32 cellular contexts compared by ENCODE assay signal in the genomic region with DNA sequence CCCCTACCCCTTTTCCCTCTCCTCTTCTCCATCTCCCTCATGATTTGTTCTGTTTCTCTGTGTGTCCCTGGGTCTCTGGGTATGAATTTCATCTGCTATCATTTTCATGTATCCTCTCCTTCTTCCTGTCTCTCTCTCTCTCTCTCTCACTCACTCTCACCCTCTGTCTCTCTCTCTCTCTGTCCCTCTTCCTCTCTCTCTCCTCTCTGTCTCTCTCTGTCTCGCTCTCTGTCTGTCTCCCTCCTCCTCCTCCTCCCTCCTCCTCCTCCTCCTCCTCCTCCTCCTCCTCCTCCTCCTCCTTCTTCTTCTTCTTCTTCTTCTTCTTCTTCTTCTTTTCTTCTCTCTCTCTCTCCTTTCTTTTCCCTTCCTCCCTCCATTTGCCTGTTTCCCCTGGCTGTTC. TPM values are rescaled to one million over a fixed set of nuclear protein-coding genes. Genes with fewer than 3 reads are reported as not detected.
"Had no signal": no experiment of that assay in that cellular context is flagged by ENCODE, and none has a peak within 500 bp of the region (broad histone marks: within the 10 kb centered on the region; RNA-seq: fewer than 3 reads in every experiment).

No MANE protein-coding gene starts in this region.

- DNase-seq: activated CD4-positive, alpha-beta T cell treated with anti-CD3 and anti-CD28 coated beads, Interleukin-2, amount 10 ng/mL, durations not matched to agents 24 days and 14 days; activated CD4-positive, alpha-beta T cell treated with anti-CD3 and anti-CD28 coated beads, Interleukin-2, amount 50 U/mL, for 4 hours; activated CD8-positive, alpha-beta memory T cell treated with anti-CD3 and anti-CD28 coated beads, Interleukin-2, amount 50 U/mL, for 4 hours; activated gamma-delta T cell treated with Interleukin-2 at 50 U/mL for 16 hours; activated naive CD4-positive, alpha-beta T cell treated with anti-CD3 and anti-CD28 coated beads for 36 hours; activated T-cell treated with anti-CD3 and anti-CD28 coated beads for 4 hours; activated T-cell treated with anti-CD3 and anti-CD28 coated beads, Interleukin-2, amount 50 U/mL, for 4 hours; adrenal gland; body of pancreas; cerebellar nuclear complex; NCI-H1105; NCI-H1436; NCI-H1694; NCI-H1930; NCI-H2081 treated with DMSO at 0.1 percent for 48 hours; NCI-H510A; NCI-H748 treated with DMSO at 0.1 percent for 48 hours; NK-92 treated with Interleukin-12 subunit alpha and Interleukin-12 subunit beta, amount 100 ng/mL, for 24 hours; PC-3; Peyer's patch; RPMI8226; SHP77 treated with DMSO at 0.1 percent for 48 hours; SK-N-SH; T1000; WERI-Rb-1 had no signal

- H3K4me1 ChIP-seq: adrenal gland, breast epithelium had no signal

- H3K27ac ChIP-seq: adrenal gland, body of pancreas, breast epithelium, Peyer's patch, SJSA1, WERI-Rb-1 had no signal

- H3K27ac Mint-ChIP-seq: activated CD4-positive, alpha-beta T cell treated with anti-CD3 and anti-CD28 coated beads, Interleukin-2, amount 10 ng/mL, durations not matched to agents 24 days and 14 days; activated naive CD4-positive, alpha-beta T cell treated with anti-CD3 and anti-CD28 coated beads for 36 hours; activated naive CD4-positive, alpha-beta T cell treated with anti-CD3 and anti-CD28 coated beads, Interleukin-2, amount 50 U/mL, for 72 hours; activated T-helper 1 cell treated with anti-CD3 and anti-CD28 coated beads, Interleukin-12 subunit alpha, Interleukin-12 subunit beta, Interleukin-2, Interleukin-4 antibody, amounts not matched to agents 30 ng/mL and 10 ng/mL and 1 ng/mL, durations not matched to agents 14 hours and 24 hours and 36 hours had no signal

- H3K4me3 Mint-ChIP-seq: activated CD4-positive, alpha-beta T cell treated with anti-CD3 and anti-CD28 coated beads, Interleukin-2, amount 10 ng/mL, durations not matched to agents 24 days and 14 days; activated naive CD4-positive, alpha-beta T cell treated with anti-CD3 and anti-CD28 coated beads for 36 hours; activated T-cell treated with anti-CD3 and anti-CD28 coated beads, Interleukin-2, amount 50 U/mL, for 4 hours; activated T-helper 1 cell treated with anti-CD3 and anti-CD28 coated beads, Interleukin-12 subunit alpha, Interleukin-12 subunit beta, Interleukin-2, Interleukin-4 antibody, amounts not matched to agents 30 ng/mL and 10 ng/mL and 1 ng/mL, durations not matched to agents 14 hours and 24 hours and 36 hours had no signal

- ATAC-seq: activated T-cell treated with anti-CD3 and anti-CD28 coated beads, Interleukin-2, amount 50 U/mL, for 4 hours; body of pancreas; PC-3 had no signal

- H3K9me3 Mint-ChIP-seq: activated CD4-positive, alpha-beta T cell treated with anti-CD3 and anti-CD28 coated beads, Interleukin-2, amount 10 ng/mL, durations not matched to agents 24 days and 14 days; activated naive CD4-positive, alpha-beta T cell treated with anti-CD3 and anti-CD28 coated beads for 36 hours; activated naive CD4-positive, alpha-beta T cell treated with anti-CD3 and anti-CD28 coated beads, Interleukin-2, amount 50 U/mL, for 72 hours; activated T-cell treated with anti-CD3 and anti-CD28 coated beads, Interleukin-2, amount 50 U/mL, for 4 hours; activated T-helper 1 cell treated with anti-CD3 and anti-CD28 coated beads, Interleukin-12 subunit alpha, Interleukin-12 subunit beta, Interleukin-2, Interleukin-4 antibody, amounts not matched to agents 30 ng/mL and 10 ng/mL and 1 ng/mL, durations not matched to agents 14 hours and 24 hours and 36 hours had no signal

- H3K9ac ChIP-seq: SK-N-SH had no signal

- H3K9me3 ChIP-seq: adrenal gland, body of pancreas, breast epithelium, SJSA1, SK-N-SH had no signal

RNA-seq across cellular contexts. Expression of gene CACNG7, which starts 3.3 kb away (rescaled TPM):
- total RNA-seq: activated CD4-positive, alpha-beta T cell treated with anti-CD3 and anti-CD28 coated beads, Interleukin-2, amount 10 ng/mL, durations not matched to agents 24 days and 14 days; activated naive CD4-positive, alpha-beta T cell treated with anti-CD3 and anti-CD28 coated beads for 36 hours; activated naive CD4-positive, alpha-beta T cell treated with anti-CD3 and anti-CD28 coated beads, Interleukin-2, amount 50 U/mL, for 72 hours; activated T-cell treated with anti-CD3 and anti-CD28 coated beads, Interleukin-2, amount 50 U/mL, for 4 hours; activated T-helper 1 cell treated with anti-CD3 and anti-CD28 coated beads, Interleukin-12 subunit alpha, Interleukin-12 subunit beta, Interleukin-2, Interleukin-4 antibody, amounts not matched to agents 30 ng/mL and 10 ng/mL and 1 ng/mL, durations not matched to agents 14 hours and 24 hours and 36 hours; body of pancreas; breast epithelium; cardiac septum; M059J; PC-3; Peyer's patch; SJSA1; T-helper 2 cell treated with Interferon-gamma antibody and Interleukin-4, amounts not matched to agents 100 ng/mL and 5 ng/mL, for 36 hours had no signal

RNA-seq across cellular contexts. Expression of gene PRKCG, which starts 23.8 kb away (rescaled TPM):
- total RNA-seq: activated CD4-positive, alpha-beta T cell treated with anti-CD3 and anti-CD28 coated beads, Interleukin-2, amount 10 ng/mL, durations not matched to agents 24 days and 14 days; activated naive CD4-positive, alpha-beta T cell treated with anti-CD3 and anti-CD28 coated beads for 36 hours; activated T-cell treated with anti-CD3 and anti-CD28 coated beads, Interleukin-2, amount 50 U/mL, for 4 hours; activated T-helper 1 cell treated with anti-CD3 and anti-CD28 coated beads, Interleukin-12 subunit alpha, Interleukin-12 subunit beta, Interleukin-2, Interleukin-4 antibody, amounts not matched to agents 30 ng/mL and 10 ng/mL and 1 ng/mL, durations not matched to agents 14 hours and 24 hours and 36 hours; adrenal gland; breast epithelium; cardiac septum; M059J; SJSA1; T-helper 2 cell treated with Interferon-gamma antibody and Interleukin-4, amounts not matched to agents 100 ng/mL and 5 ng/mL, for 36 hours had no signal

RNA-seq across cellular contexts. Expression of gene CACNG8, which starts 57.0 kb away (rescaled TPM):
- total RNA-seq: activated CD4-positive, alpha-beta T cell treated with anti-CD3 and anti-CD28 coated beads, Interleukin-2, amount 10 ng/mL, durations not matched to agents 24 days and 14 days; activated naive CD4-positive, alpha-beta T cell treated with anti-CD3 and anti-CD28 coated beads for 36 hours; activated naive CD4-positive, alpha-beta T cell treated with anti-CD3 and anti-CD28 coated beads, Interleukin-2, amount 50 U/mL, for 72 hours; activated T-cell treated with anti-CD3 and anti-CD28 coated beads, Interleukin-2, amount 50 U/mL, for 4 hours; activated T-helper 1 cell treated with anti-CD3 and anti-CD28 coated beads, Interleukin-12 subunit alpha, Interleukin-12 subunit beta, Interleukin-2, Interleukin-4 antibody, amounts not matched to agents 30 ng/mL and 10 ng/mL and 1 ng/mL, durations not matched to agents 14 hours and 24 hours and 36 hours; body of pancreas; Peyer's patch; SJSA1; T-helper 2 cell treated with Interferon-gamma antibody and Interleukin-4, amounts not matched to agents 100 ng/mL and 5 ng/mL, for 36 hours had no signal
